11 cellular contexts compared by ENCODE assay signal in the genomic region with DNA sequence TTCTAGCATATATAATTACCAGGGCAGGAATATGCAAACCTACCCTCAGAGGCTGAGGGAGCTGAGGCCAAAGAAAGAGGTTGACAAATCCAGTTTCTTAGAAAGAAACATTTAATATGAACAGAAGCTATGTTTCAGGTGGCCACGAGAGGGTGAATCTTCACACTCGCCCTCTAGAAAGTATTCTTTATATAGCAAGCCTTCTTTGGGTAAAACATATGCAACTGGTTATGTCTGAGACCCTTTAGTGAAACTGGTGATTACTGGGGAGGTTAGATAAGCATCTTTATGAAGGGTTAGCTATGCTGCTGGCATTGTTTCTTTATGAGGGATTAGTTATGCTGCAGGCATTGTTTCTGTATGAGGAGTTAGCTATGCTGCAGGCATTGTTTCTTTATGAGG. TPM values are rescaled to one million over a fixed set of nuclear protein-coding genes. Genes with fewer than 3 reads are reported as not detected.
DNase-seq lines count a peak whose midpoint lies in the region; ATAC-seq and TF ChIP-seq lines count a peak whose summit lies in the region.
"Had no signal": no experiment of that assay in that cellular context is flagged by ENCODE, and none has a peak within 500 bp of the region (broad histone marks: within the 10 kb centered on the region; RNA-seq: fewer than 3 reads in every experiment).

No MANE protein-coding gene starts in this region.

- peak; percentile 11 for DNase-seq in activated CD8-positive, alpha-beta T cell treated with anti-CD3 and anti-CD28 coated beads for 36 hours
- no peak for DNase-seq in activated CD8-positive, alpha-beta T cell treated with anti-CD3 and anti-CD28 coated beads, Interleukin-2, amount 10 ng/mL, durations not matched to agents 7 days and 5 days
- peak; percentile 46 to 66 for DNase-seq in NCI-H526 (lab: John Stamatoyannopoulos, UW)
- DNase-seq in endodermal cell: no peak
- DNase-seq in smooth muscle cell (lab: John Stamatoyannopoulos, UW; ENCODE audit: unreplicated experiment): no peak
- no peak for DNase-seq in stomach
- DNase-seq in NCI-H226: no peak
- DNase-seq: CD8-positive, alpha-beta memory T cell had no signal

- H3K27ac ChIP-seq in endodermal cell (ENCODE audit: low read depth, low read length) (no peak overlapping the region), smooth muscle cell (ENCODE audit: low read depth) (no peak overlapping the region), stomach (no peak overlapping the region)

- intact Hi-C loops in activated CD8-positive, alpha-beta T cell treated with anti-CD3 and anti-CD28 coated beads for 36 hours (cut with micrococcal nuclease): no loop called here
- intact Hi-C loops in stomach (cut with DNase I; ENCODE audit: low total_unique reads): no loop called here

- no peak overlapping the region for H3K4me2 ChIP-seq in smooth muscle cell

- no peaks in the 10 kb centered on the region for H3F3A ChIP-seq in smooth muscle cell (ENCODE audit: low read depth)

- H3K36me3 Mint-ChIP-seq in activated CD8-positive, alpha-beta T cell treated with anti-CD3 and anti-CD28 coated beads for 36 hours (ENCODE audit: low read depth): no peaks in the 10 kb centered on the region
- H3K36me3 Mint-ChIP-seq in activated CD8-positive, alpha-beta T cell treated with anti-CD3 and anti-CD28 coated beads, Interleukin-2, amount 10 ng/mL, durations not matched to agents 7 days and 5 days (ENCODE audit: low read depth): no peaks in the 10 kb centered on the region
- no peaks in the 10 kb centered on the region for H3K36me3 Mint-ChIP-seq in endodermal cell (ENCODE audit: low read depth)
- H3K36me3 Mint-ChIP-seq: CD8-positive, alpha-beta memory T cell; naive thymus-derived CD8-positive, alpha-beta T cell had no signal

- CTCF ChIA-PET in activated CD8-positive, alpha-beta T cell treated with anti-CD3 and anti-CD28 coated beads for 36 hours (lab: Charles Lee): interaction anchor here (0.7 to 1.9 kb wide), 10 partner anchors 9 to 113 kb away, joined by 3 to 8 read pairs (median 4); no protein-coding TSS in a partner anchor
- CTCF ChIA-PET in activated CD8-positive, alpha-beta T cell treated with anti-CD3 and anti-CD28 coated beads, Interleukin-2, amount 10 ng/mL, durations not matched to agents 7 days and 5 days (lab: Charles Lee): interaction anchor here (1.0 to 2.4 kb wide), 7 partner anchors 9 to 131 kb away, joined by 3 to 8 read pairs (median 3); no protein-coding TSS in a partner anchor

- no peaks in the 10 kb centered on the region for H3K79me2 ChIP-seq in smooth muscle cell (ENCODE audit: low read depth)

- no peaks in the 10 kb centered on the region for H3K9me3 Mint-ChIP-seq in activated CD8-positive, alpha-beta T cell treated with anti-CD3 and anti-CD28 coated beads for 36 hours
- H3K9me3 Mint-ChIP-seq in activated CD8-positive, alpha-beta T cell treated with anti-CD3 and anti-CD28 coated beads, Interleukin-2, amount 10 ng/mL, durations not matched to agents 7 days and 5 days (ENCODE audit: insufficient read depth): no peaks in the 10 kb centered on the region
- H3K9me3 Mint-ChIP-seq in endodermal cell: peaks cover 52% of the 10 kb centered on the region

- 0 to 23% methylated on average over 1 to 2 of the region's 2 CpGs for WGBS in endodermal cell (ENCODE audit: insufficient coverage in 1 of 2, insufficient read length in 1 of 2), 2 experiments
- WGBS in smooth muscle cell (ENCODE audit: low lambda C conversion rate): 10% methylated on average over 2 of the region's 2 CpGs
- 1 to 48% (median 3%) methylated on average over 2 of the region's 2 CpGs for WGBS in stomach, 5 donors

- H3K4me1 ChIP-seq in endodermal cell (ENCODE audit: control insufficient read depth, insufficient read depth, low read length): no peaks in the 10 kb centered on the region
- H3K4me1 ChIP-seq in smooth muscle cell (ENCODE audit: low read depth): no peaks in the 10 kb centered on the region
- H3K4me1 ChIP-seq in stomach: no peaks in the 10 kb centered on the region

- no peak for ATAC-seq in activated CD8-positive, alpha-beta T cell treated with anti-CD3 and anti-CD28 coated beads for 36 hours
- no peak for ATAC-seq in activated CD8-positive, alpha-beta T cell treated with anti-CD3 and anti-CD28 coated beads, Interleukin-2, amount 10 ng/mL, durations not matched to agents 7 days and 5 days
- ATAC-seq in GM19463 (IDR thresholded peaks at IDR 0.05; ENCODE audit: unreplicated experiment): no peak
- ATAC-seq: naive thymus-derived CD8-positive, alpha-beta T cell had no signal

- no peak for TF ChIP-seq POLR2A in stomach (IDR thresholded peaks at IDR 0.05)

- H3K4me1 Mint-ChIP-seq in activated CD8-positive, alpha-beta T cell treated with anti-CD3 and anti-CD28 coated beads for 36 hours (ENCODE audit: low read depth): no peaks in the 10 kb centered on the region
- no peaks in the 10 kb centered on the region for H3K4me1 Mint-ChIP-seq in activated CD8-positive, alpha-beta T cell treated with anti-CD3 and anti-CD28 coated beads, Interleukin-2, amount 10 ng/mL, durations not matched to agents 7 days and 5 days (ENCODE audit: low read depth)
- peaks cover 1% of the 10 kb centered on the region for H3K4me1 Mint-ChIP-seq in endodermal cell
- H3K4me1 Mint-ChIP-seq: CD8-positive, alpha-beta memory T cell had no signal

- no peak overlapping the region for H3K9ac ChIP-seq in endodermal cell (ENCODE audit: extremely low read depth, low read length, poor library complexity, severe bottlenecking)
- H3K9ac ChIP-seq in smooth muscle cell (ENCODE audit: low read depth): no peak overlapping the region

- peaks cover 29% of the 10 kb centered on the region for H3K9me3 ChIP-seq in endodermal cell (ENCODE audit: control insufficient read depth, low read length)
- H3K9me3 ChIP-seq in smooth muscle cell (replicated peaks; ENCODE audit: low read depth): no peaks in the 10 kb centered on the region
- no peaks in the 10 kb centered on the region for H3K9me3 ChIP-seq in stomach

- no peak overlapping the region for H3K4me3 ChIP-seq in endodermal cell (ENCODE audit: low read length)
- no peak overlapping the region for H3K4me3 ChIP-seq in smooth muscle cell
- no peak overlapping the region for H3K4me3 ChIP-seq in stomach

- TF ChIP-seq EP300 in stomach (IDR thresholded peaks at IDR 0.05): no peak

- no peak overlapping the region for H2AFZ ChIP-seq in smooth muscle cell (ENCODE audit: low read depth)

- no peaks in the 10 kb centered on the region for H4K20me1 ChIP-seq in smooth muscle cell (ENCODE audit: low read depth)

- H3K27me3 Mint-ChIP-seq in activated CD8-positive, alpha-beta T cell treated with anti-CD3 and anti-CD28 coated beads for 36 hours: peaks cover 2% of the 10 kb centered on the region
- H3K27me3 Mint-ChIP-seq in activated CD8-positive, alpha-beta T cell treated with anti-CD3 and anti-CD28 coated beads, Interleukin-2, amount 10 ng/mL, durations not matched to agents 7 days and 5 days (ENCODE audit: low read depth): no peaks in the 10 kb centered on the region
- H3K27me3 Mint-ChIP-seq in endodermal cell (ENCODE audit: insufficient read depth): no peaks in the 10 kb centered on the region

- H3K27me3 ChIP-seq in endodermal cell (ENCODE audit: control insufficient read depth, insufficient read depth, low read length, poor library complexity, severe bottlenecking) (no peaks in the 10 kb centered on the region), smooth muscle cell (ENCODE audit: low read depth) (no peaks in the 10 kb centered on the region), stomach (no peaks in the 10 kb centered on the region)

- peak; percentile 31 for TF ChIP-seq CTCF in activated CD8-positive, alpha-beta T cell treated with anti-CD3 and anti-CD28 coated beads for 36 hours (IDR thresholded peaks at IDR 0.05)
- peak; percentile 61 for TF ChIP-seq CTCF in endodermal cell (conservative IDR thresholded peaks at IDR 0.05)
- TF ChIP-seq CTCF in smooth muscle cell (IDR thresholded peaks at IDR 0.05; ENCODE audit: borderline replicate concordance, insufficient read depth, poor library complexity, severe bottlenecking): peak; percentile 27
- TF ChIP-seq CTCF in stomach (IDR thresholded peaks at IDR 0.05): peak in 1 of 7 experiments; percentile 22

- POLR2A ChIA-PET in activated CD8-positive, alpha-beta T cell treated with anti-CD3 and anti-CD28 coated beads for 36 hours (lab: Charles Lee): no interaction called here
- POLR2A ChIA-PET in activated CD8-positive, alpha-beta T cell treated with anti-CD3 and anti-CD28 coated beads, Interleukin-2, amount 10 ng/mL, durations not matched to agents 7 days and 5 days (lab: Charles Lee): no interaction called here

- H3K36me3 ChIP-seq in endodermal cell (ENCODE audit: control insufficient read depth, insufficient read depth, low read length): no peaks in the 10 kb centered on the region
- no peaks in the 10 kb centered on the region for H3K36me3 ChIP-seq in smooth muscle cell (ENCODE audit: low read depth)
- no peaks in the 10 kb centered on the region for H3K36me3 ChIP-seq in stomach

- H3K4me3 Mint-ChIP-seq in activated CD8-positive, alpha-beta T cell treated with anti-CD3 and anti-CD28 coated beads for 36 hours: no peak overlapping the region
- H3K4me3 Mint-ChIP-seq in activated CD8-positive, alpha-beta T cell treated with anti-CD3 and anti-CD28 coated beads, Interleukin-2, amount 10 ng/mL, durations not matched to agents 7 days and 5 days: no peak overlapping the region
- no peak overlapping the region for H3K4me3 Mint-ChIP-seq in endodermal cell
- H3K4me3 Mint-ChIP-seq: CD8-positive, alpha-beta memory T cell; naive thymus-derived CD8-positive, alpha-beta T cell had no signal

- no peak overlapping the region for H3K27ac Mint-ChIP-seq in activated CD8-positive, alpha-beta T cell treated with anti-CD3 and anti-CD28 coated beads for 36 hours
- no peak overlapping the region for H3K27ac Mint-ChIP-seq in activated CD8-positive, alpha-beta T cell treated with anti-CD3 and anti-CD28 coated beads, Interleukin-2, amount 10 ng/mL, durations not matched to agents 7 days and 5 days
- H3K27ac Mint-ChIP-seq in endodermal cell: no peak overlapping the region
- H3K27ac Mint-ChIP-seq: CD8-positive, alpha-beta memory T cell; naive thymus-derived CD8-positive, alpha-beta T cell had no signal

RNA-seq across cellular contexts. Expression of a gene that starts 50.7 kb away (rescaled TPM):
- not detected for total RNA-seq in activated CD8-positive, alpha-beta T cell treated with anti-CD3 and anti-CD28 coated beads for 36 hours
- not detected for total RNA-seq in activated CD8-positive, alpha-beta T cell treated with anti-CD3 and anti-CD28 coated beads, Interleukin-2, amount 10 ng/mL, durations not matched to agents 7 days and 5 days
- total RNA-seq in endodermal cell (not detected), smooth muscle cell (not detected in 2 replicates), stomach (not detected)
- not detected for polyA plus RNA-seq in endodermal cell (2013, experiment 1 of 2)
- not detected for polyA plus RNA-seq in endodermal cell (2013, experiment 2 of 2)
- polyA plus RNA-seq in smooth muscle cell (not detected in 2 replicates), stomach (not detected)
- total RNA-seq: CD8-positive, alpha-beta memory T cell; naive thymus-derived CD8-positive, alpha-beta T cell; T-helper 1 cell treated with Interleukin-12 subunit alpha and Interleukin-12 subunit beta and Interleukin-4 antibody, amounts not matched to agents 30 ng/mL and 1 ng/mL, for 36 hours had no signal
- polyA plus RNA-seq: CD8-positive, alpha-beta memory T cell; naive thymus-derived CD8-positive, alpha-beta T cell had no signal

Comparison
In these comparisons a context has a peak if more than half of its experiments do, and no peak if none do; other contexts are left out.
1. DNase-seq: peak in activated CD8-positive, alpha-beta T cell treated with anti-CD3 and anti-CD28 coated beads for 36 hours (single experiment) and NCI-H526 (2 of 2); none in activated CD8-positive, alpha-beta T cell treated with anti-CD3 and anti-CD28 coated beads, Interleukin-2, amount 10 ng/mL, durations not matched to agents 7 days and 5 days (single experiment), endodermal cell (single experiment), smooth muscle cell (single experiment), stomach (single experiment) and NCI-H226 (single experiment).